15 cellular contexts compared by ENCODE assay signal in genomic region chr10:104711167-104711765, GRCh38.
A peak's percentile ranks its signal among the peaks of the same experiment; 100 is the strongest.
DNase-seq lines count a peak whose midpoint lies in the region; ATAC-seq and TF ChIP-seq lines count a peak whose summit lies in the region.
"Had no signal": no experiment of that assay in that cellular context is flagged by ENCODE, and none has a peak within 500 bp of the region (broad histone marks: within the 10 kb centered on the region; RNA-seq: fewer than 3 reads in every experiment).

No MANE protein-coding gene starts in this region.

- TF ChIP-seq CTCF in HL-60 (IDR thresholded peaks at IDR 0.05; ENCODE audit: insufficient read depth, low read length) (no peak), heart right ventricle (IDR thresholded peaks at IDR 0.05) (no peak), neural crest cell (conservative IDR thresholded peaks at IDR 0.05) (no peak)

- intact Hi-C loops in heart right ventricle (cut with DNase I), result no loop called here

- no peaks in the 10 kb centered on the region for H3K27me3 Mint-ChIP-seq in neural crest cell (ENCODE audit: low read depth)

- WGBS in heart right ventricle, 2 donors, result 13 to 16% methylated on average over 3 of the region's 3 CpGs

- no peaks in the 10 kb centered on the region for H3K36me3 Mint-ChIP-seq in neural crest cell (ENCODE audit: low read depth)

- H3K27ac Mint-ChIP-seq in neural crest cell (ENCODE audit: unreplicated experiment), result peak overlapping the region; percentile 43

- H3K4me1 ChIP-seq in heart right ventricle, result peaks cover 0 to 20% (median 3%) of the 10 kb centered on the region in 9 donors
- H3K4me1 ChIP-seq: Caco-2, Peyer's patch had no signal

- H3K4me3 Mint-ChIP-seq in neural crest cell, result no peak overlapping the region

- DNase-seq in HL-60 (ENCODE audit: low read depth in 1 of 2, low spot score in 1 of 2) (no peak), amniotic epithelial cell (ENCODE audit: low read depth) (peak; percentile 14), heart right ventricle (no peak), neural crest cell (ENCODE audit: low read depth, low spot score) (no peak), activated T-cell treated with anti-CD3 and anti-CD28 coated beads for 4 hours (no peak)
- DNase-seq in stimulated activated CD8-positive, alpha-beta memory T cell treated with anti-CD3 and anti-CD28 coated beads, Interleukin-4, amount 100 ng/mL, for 48 hours, result no peak
- DNase-seq: Caco-2, KG1, NCI-H1092, NCI-H2107, NCI-H345, NCI-H69, Peyer's patch, SHP77 treated with DMSO at 0.1 percent for 48 hours had no signal

- peak overlapping the region; percentile 34; the same call in 1 of the 2 replicates for H3K27ac ChIP-seq in HL-60 (replicated peaks)
- H3K27ac ChIP-seq in heart right ventricle, result no peak overlapping the region
- H3K27ac ChIP-seq: Peyer's patch had no signal

- no peaks in the 10 kb centered on the region for H3K9me3 ChIP-seq in heart right ventricle
- H3K9me3 ChIP-seq: Caco-2, Peyer's patch had no signal

- no peaks in the 10 kb centered on the region for H3K36me3 ChIP-seq in heart right ventricle
- H3K36me3 ChIP-seq: Peyer's patch had no signal

- H3K4me1 Mint-ChIP-seq in neural crest cell, result peaks cover 11% of the 10 kb centered on the region

- ATAC-seq in heart right ventricle, result peak in 5 of 8 donors; percentile 48 to 93 (median 78)
- no peak for ATAC-seq in HG03280 (IDR thresholded peaks at IDR 0.05; ENCODE audit: unreplicated experiment)

- H3K4me3 ChIP-seq in HL-60 (replicated peaks; ENCODE audit: insufficient read depth, low read length), result no peak overlapping the region
- H3K4me3 ChIP-seq in heart right ventricle, result no peak overlapping the region
- H3K4me3 ChIP-seq: Peyer's patch had no signal

- H3K9me3 Mint-ChIP-seq in neural crest cell, result no peaks in the 10 kb centered on the region

- H3K27me3 ChIP-seq in HL-60 (ENCODE audit: insufficient read depth, poor library complexity, severe bottlenecking) (no peaks in the 10 kb centered on the region), heart right ventricle (no peaks in the 10 kb centered on the region)
- H3K27me3 ChIP-seq: Peyer's patch had no signal
